Comparison of ENCODE assay signal across 14 cellular contexts in genomic region chr15:36617529-36618196, GRCh38. TPM values are rescaled to one million over a fixed set of nuclear protein-coding genes. Genes with fewer than 3 reads are reported as not detected.
A peak's percentile ranks its signal among the peaks of the same experiment; 100 is the strongest.
DNase-seq lines count a peak whose midpoint lies in the region; ATAC-seq and TF ChIP-seq lines count a peak whose summit lies in the region.
"Had no signal": no experiment of that assay in that cellular context is flagged by ENCODE, and none has a peak within 500 bp of the region (broad histone marks: within the 10 kb centered on the region; RNA-seq: fewer than 3 reads in every experiment).

No MANE protein-coding gene starts in this region.

- H2AFZ ChIP-seq in OCI-LY7 (ENCODE audit: low read length): no peak overlapping the region

- no peak overlapping the region for H3K4me3 ChIP-seq in OCI-LY7 (ENCODE audit: low read depth, low read length, poor library complexity, severe bottlenecking)

- ATAC-seq in GM18907 (IDR thresholded peaks at IDR 0.05; ENCODE audit: unreplicated experiment) (peak; percentile 98), GM21529 (IDR thresholded peaks at IDR 0.05; ENCODE audit: unreplicated experiment) (peak; percentile 99), HG03095 (IDR thresholded peaks at IDR 0.05; ENCODE audit: unreplicated experiment) (peak; percentile 98)
- ATAC-seq: activated CD4-positive, CD25-positive, alpha-beta regulatory T cell treated with anti-CD3 and anti-CD28 coated beads, Interleukin-2, amount 50 U/mL, for 24 hours had no signal

- H4K20me1 ChIP-seq in OCI-LY7 (ENCODE audit: insufficient read depth, low read length): peaks cover 3% of the 10 kb centered on the region; the same call in 1 of the 2 replicates

- no peak overlapping the region for H3K27ac ChIP-seq in OCI-LY7 (ENCODE audit: low read depth, low read length, poor library complexity, severe bottlenecking)

- DNase-seq in OCI-LY7 (ENCODE audit: low spot score) (peak; percentile 9), glomerular visceral epithelial cell (ENCODE audit: extremely low spot score) (no peak), posterior cingulate gyrus (no peak), NCI-H69 (lab: John Stamatoyannopoulos, UW) (no peak), activated gamma-delta T cell (lab: John Stamatoyannopoulos, UW) (no peak)
- DNase-seq: activated gamma-delta T cell treated with Interleukin-2 at 50 U/mL for 16 hours; Caco-2; central memory CD4-positive, alpha-beta T cell; IMR-90; SHP77 had no signal

- no peaks in the 10 kb centered on the region for H3K9me2 ChIP-seq in OCI-LY7 (ENCODE audit: insufficient read depth, low read length)

- CTCF ChIA-PET in OCI-LY7 (lab: Charles Lee; ENCODE audit: unreplicated experiment): no interaction called here

- intact Hi-C loops in OCI-LY7 (cut with micrococcal nuclease; ENCODE audit: unreplicated experiment) (no loop called here), posterior cingulate gyrus (cut with DNase I) (no loop called here)

- no peaks in the 10 kb centered on the region for H3K4me1 ChIP-seq in OCI-LY7 (ENCODE audit: insufficient read depth, low read length, poor library complexity, severe bottlenecking)

- no peaks in the 10 kb centered on the region for H3K9me3 ChIP-seq in OCI-LY7 (ENCODE audit: low read length)
- H3K9me3 ChIP-seq: Caco-2 had no signal

- no peaks in the 10 kb centered on the region for H3K79me2 ChIP-seq in OCI-LY7 (ENCODE audit: insufficient read depth, low read depth, low read length)

- no peaks in the 10 kb centered on the region for H3K36me3 ChIP-seq in OCI-LY7 (ENCODE audit: insufficient read depth, low read length)

- no TSS peak for BruUV-seq in OCI-LY7 (replicated peaks; lab: Mats Ljungman, UMichigan)

- no peak for TF ChIP-seq CTCF in OCI-LY7 (conservative IDR thresholded peaks at IDR 0.05; ENCODE audit: low read length)

- POLR2A ChIA-PET in OCI-LY7 (lab: Charles Lee): no interaction called here

- H3K4me2 ChIP-seq in OCI-LY7 (ENCODE audit: low read length): no peak overlapping the region

RNA-seq across cellular contexts. Expression of gene CDIN1, which starts 38.2 kb away (rescaled TPM):
- total RNA-seq in OCI-LY7 (2014; rRNA removed; shearing (Covaris generic)): 13.6 and 15.3 TPM in 2 replicates
- total RNA-seq in OCI-LY7 (2022): 22.6 and 24.4 TPM in 2 replicates
